ENCODE assay signal across 17 cellular contexts in the genomic region with DNA sequence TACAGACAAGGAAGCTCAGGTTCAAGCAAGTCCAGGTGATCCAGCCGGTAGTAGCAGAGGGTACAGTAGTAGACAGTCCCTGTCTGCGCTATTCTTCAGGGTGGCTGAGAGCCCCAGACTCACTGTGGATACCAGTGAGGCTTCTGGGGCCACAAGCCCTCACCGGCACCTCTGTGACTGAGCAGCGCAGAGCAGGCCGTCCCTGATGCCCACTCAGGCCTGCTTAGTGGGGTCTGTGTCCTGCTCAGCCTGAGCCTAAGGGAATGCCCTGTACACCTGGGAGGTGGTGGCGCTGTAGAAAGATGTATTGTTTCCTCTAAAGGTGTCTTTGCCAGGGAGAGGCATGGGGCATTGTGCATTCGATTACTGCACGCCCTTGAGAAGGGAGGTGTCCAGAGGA.
DNase-seq lines count a peak whose midpoint lies in the region; ATAC-seq and TF ChIP-seq lines count a peak whose summit lies in the region.
"Had no signal": no experiment of that assay in that cellular context is flagged by ENCODE, and none has a peak within 500 bp of the region (broad histone marks: within the 10 kb centered on the region; RNA-seq: fewer than 3 reads in every experiment).

No MANE protein-coding gene starts in this region.

- H3K4me2 ChIP-seq in osteoblast (ENCODE audit: insufficient read depth, low read length) = no peak overlapping the region

- no peaks in the 10 kb centered on the region for H3K36me3 ChIP-seq in lower lobe of right lung
- H3K36me3 ChIP-seq in osteoblast (ENCODE audit: insufficient read depth, low read length) = no peaks in the 10 kb centered on the region

- H3K36me3 Mint-ChIP-seq in stimulated activated naive CD8-positive, alpha-beta T cell treated with anti-CD3 and anti-CD28 coated beads, Interleukin-15, Interleukin-2, amounts not matched to agents 100 ng/mL and 50 ng/mL, for 24 hours (ENCODE audit: low read depth) = no peaks in the 10 kb centered on the region
- H3K36me3 Mint-ChIP-seq: CD4-positive, alpha-beta memory T cell had no signal

- peaks cover 24% of the 10 kb centered on the region for H3K27me3 ChIP-seq in lower lobe of right lung (ENCODE audit: low read depth)
- H3K27me3 ChIP-seq in osteoblast (ENCODE audit: insufficient read depth, low read length) = peaks cover 20% of the 10 kb centered on the region

- H3K4me1 ChIP-seq in lower lobe of right lung (peaks cover 6% of the 10 kb centered on the region), osteoblast (ENCODE audit: insufficient read depth, low read length) (no peaks in the 10 kb centered on the region)

- peak overlapping the region; percentile 11 for H3K27ac Mint-ChIP-seq in stimulated activated naive CD8-positive, alpha-beta T cell treated with anti-CD3 and anti-CD28 coated beads, Interleukin-15, Interleukin-2, amounts not matched to agents 100 ng/mL and 50 ng/mL, for 24 hours
- H3K27ac Mint-ChIP-seq: B cell had no signal

- H3K27me3 Mint-ChIP-seq in stimulated activated naive CD8-positive, alpha-beta T cell treated with anti-CD3 and anti-CD28 coated beads, Interleukin-15, Interleukin-2, amounts not matched to agents 100 ng/mL and 50 ng/mL, for 24 hours = no peaks in the 10 kb centered on the region
- H3K27me3 Mint-ChIP-seq: CD4-positive, alpha-beta memory T cell had no signal

- TF ChIP-seq CTCF in lower lobe of right lung (IDR thresholded peaks at IDR 0.05) (no peak), osteoblast (IDR thresholded peaks at IDR 0.05; ENCODE audit: extremely low read depth, low read depth, low read length) (no peak)

- H3K9me3 ChIP-seq in lower lobe of right lung = no peaks in the 10 kb centered on the region
- no peaks in the 10 kb centered on the region for H3K9me3 ChIP-seq in osteoblast (ENCODE audit: low read depth, low read length)

- H3K79me2 ChIP-seq in osteoblast (ENCODE audit: insufficient read depth, low read length) = no peaks in the 10 kb centered on the region

- H3K4me3 ChIP-seq in lower lobe of right lung = no peak overlapping the region
- no peak overlapping the region for H3K4me3 ChIP-seq in osteoblast (ENCODE audit: insufficient read depth, low read length)
- H3K4me3 ChIP-seq: GM23248 had no signal

- H3K4me3 Mint-ChIP-seq in stimulated activated naive CD8-positive, alpha-beta T cell treated with anti-CD3 and anti-CD28 coated beads, Interleukin-15, Interleukin-2, amounts not matched to agents 100 ng/mL and 50 ng/mL, for 24 hours = no peak overlapping the region
- H3K4me3 Mint-ChIP-seq: B cell; CD4-positive, alpha-beta memory T cell had no signal

- no peaks in the 10 kb centered on the region for H3K4me1 Mint-ChIP-seq in stimulated activated naive CD8-positive, alpha-beta T cell treated with anti-CD3 and anti-CD28 coated beads, Interleukin-15, Interleukin-2, amounts not matched to agents 100 ng/mL and 50 ng/mL, for 24 hours (ENCODE audit: low read depth)
- H3K4me1 Mint-ChIP-seq: CD4-positive, alpha-beta memory T cell had no signal

- no peak overlapping the region for H2AFZ ChIP-seq in osteoblast (ENCODE audit: low read length)
- H2AFZ ChIP-seq: GM23248 had no signal

- H3K9me3 Mint-ChIP-seq in stimulated activated naive CD8-positive, alpha-beta T cell treated with anti-CD3 and anti-CD28 coated beads, Interleukin-15, Interleukin-2, amounts not matched to agents 100 ng/mL and 50 ng/mL, for 24 hours = no peaks in the 10 kb centered on the region
- H3K9me3 Mint-ChIP-seq: CD4-positive, alpha-beta memory T cell had no signal

- intact Hi-C loops in lower lobe of right lung (cut with DNase I) = no loop called here

- no peak for ATAC-seq in stimulated activated naive CD8-positive, alpha-beta T cell treated with anti-CD3 and anti-CD28 coated beads, Interleukin-15, Interleukin-2, amounts not matched to agents 100 U/mL and 50 U/mL, for 24 hours
- no peak for ATAC-seq in lower lobe of right lung
- no peak for ATAC-seq in HG03565 (IDR thresholded peaks at IDR 0.05; ENCODE audit: unreplicated experiment)
- no peak for ATAC-seq in GM18511 (IDR thresholded peaks at IDR 0.05; ENCODE audit: unreplicated experiment)

- H3K27ac ChIP-seq in lower lobe of right lung (no peak overlapping the region), osteoblast (ENCODE audit: low read depth, low read length) (no peak overlapping the region)
- H3K27ac ChIP-seq: GM23248 had no signal

- no peak for DNase-seq in stimulated activated naive CD8-positive, alpha-beta T cell treated with anti-CD3 and anti-CD28 coated beads, Interleukin-15, Interleukin-2, amounts not matched to agents 100 U/mL and 50 U/mL, for 24 hours
- DNase-seq in lower lobe of right lung (peak; percentile 15), osteoblast (ENCODE audit: insufficient read length, low spot score, missing footprints) (peak; percentile 47), COLO668 (lab: John Stamatoyannopoulos, UW; ENCODE audit: unreplicated experiment) (no peak)
- DNase-seq: C1 segment of cervical spinal cord; CD4-positive, alpha-beta memory T cell; COR-L47; DMS153; DMS79 treated with DMSO at 0.1 percent for 48 hours; GDM1; GM23248; H7; IMR-90 had no signal

- H4K20me1 ChIP-seq in osteoblast (ENCODE audit: insufficient read depth, low read length) = no peaks in the 10 kb centered on the region

Comparison
In these comparisons a context has a peak if more than half of its experiments do, and no peak if none do; other contexts are left out.
1. DNase-seq: peak in lower lobe of right lung (single experiment) and osteoblast (single experiment); none in stimulated activated naive CD8-positive, alpha-beta T cell treated with anti-CD3 and anti-CD28 coated beads, Interleukin-15, Interleukin-2, amounts not matched to agents 100 U/mL and 50 U/mL, for 24 hours (single experiment) and COLO668 (single experiment).